ENCODE assay signal across 25 cellular contexts in the genomic region with DNA sequence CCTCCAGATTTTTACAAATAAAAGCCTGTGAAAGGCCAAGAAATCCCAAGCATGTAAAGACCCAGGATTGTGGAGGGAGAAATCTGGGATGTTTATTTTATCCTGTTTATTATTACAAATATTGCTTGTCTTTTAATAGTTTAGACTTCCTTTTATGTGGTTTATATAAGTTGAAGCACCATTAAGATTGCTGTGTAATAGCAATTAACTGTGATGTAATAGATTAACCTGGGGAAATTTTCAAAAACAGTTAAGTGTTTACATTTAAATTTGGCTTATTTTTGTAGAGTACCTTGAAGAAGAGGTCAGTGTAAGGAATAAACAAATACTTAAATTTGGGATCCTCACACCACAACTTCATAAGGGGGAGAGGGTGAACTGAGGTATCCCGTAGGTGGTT. TPM values are rescaled to one million over a fixed set of nuclear protein-coding genes. Genes with fewer than 3 reads are reported as not detected.
DNase-seq lines count a peak whose midpoint lies in the region; ATAC-seq and TF ChIP-seq lines count a peak whose summit lies in the region.
"Had no signal": no experiment of that assay in that cellular context is flagged by ENCODE, and none has a peak within 500 bp of the region (broad histone marks: within the 10 kb centered on the region; RNA-seq: fewer than 3 reads in every experiment).

No MANE protein-coding gene starts in this region.

- intact Hi-C loops in CD8-positive, alpha-beta T cell (cut with DNase I, micrococcal nuclease), result no loop called here
- intact Hi-C loops in psoas muscle (cut with DNase I), result no loop called here

- no peak for TF ChIP-seq POLR2A in erythroblast (IDR thresholded peaks at IDR 0.05; ENCODE audit: low read length)

- TF ChIP-seq CTCF in CD8-positive, alpha-beta T cell (IDR thresholded peaks at IDR 0.05), result no peak
- TF ChIP-seq CTCF in psoas muscle (IDR thresholded peaks at IDR 0.05), result no peak

- H3K4me1 ChIP-seq in CD8-positive, alpha-beta T cell (ENCODE audit: insufficient read depth, low read length), result peaks cover 13% of the 10 kb centered on the region
- H3K4me1 ChIP-seq in iPS-20b (ENCODE audit: insufficient read depth, low read length), result peaks cover 25% of the 10 kb centered on the region
- peaks cover 8% of the 10 kb centered on the region for H3K4me1 ChIP-seq in psoas muscle
- H3K4me1 ChIP-seq: Peyer's patch, SJCRH30 had no signal

- no peak for DNase-seq in T-helper 1 cell
- no peak for DNase-seq in CD8-positive, alpha-beta T cell
- DNase-seq in T-cell, result no peak
- DNase-seq in erythroblast (lab: John Stamatoyannopoulos, UW), result no peak
- no peak for DNase-seq in psoas muscle
- DNase-seq in activated CD8-positive, alpha-beta memory T cell treated with anti-CD3 and anti-CD28 coated beads, Interleukin-2, amount 50 U/mL, for 48 hours, result no peak
- DNase-seq: activated CD4-positive, alpha-beta T cell treated with anti-CD3 and anti-CD28 coated beads, Interleukin-2, amount 50 U/mL, for 48 hours; DND-41; MM.1S; NCI-H1436; NCI-H510A; ovary; Peyer's patch; right cardiac atrium; SJCRH30; stimulated activated CD4-positive, alpha-beta T cell treated with anti-CD3 and anti-CD28 coated beads, Interleukin-12 subunit alpha, Interleukin-12 subunit beta, amount 100 ng/mL, for 4 hours; stimulated activated CD4-positive, alpha-beta T cell treated with anti-CD3 and anti-CD28 coated beads, Interleukin-4, amount 100 ng/mL, for 4 hours; stimulated activated naive CD8-positive, alpha-beta T cell treated with anti-CD3 and anti-CD28 coated beads, Interleukin-15, Interleukin-2, amounts not matched to agents 100 U/mL and 50 U/mL, for 24 hours; transverse colon had no signal

- no peak overlapping the region for H3K4me3 Mint-ChIP-seq in T-helper 1 cell treated with Interleukin-12 subunit alpha and Interleukin-12 subunit beta and Interleukin-4 antibody, amounts not matched to agents 30 μg/mL and 1 μg/mL, for 36 hours
- no peak overlapping the region for H3K4me3 Mint-ChIP-seq in CD8-positive, alpha-beta T cell
- no peak overlapping the region for H3K4me3 Mint-ChIP-seq in T-cell
- H3K4me3 Mint-ChIP-seq: activated T-helper 1 cell treated with anti-CD3 and anti-CD28 coated beads, Interleukin-12 subunit alpha, Interleukin-12 subunit beta, Interleukin-2, Interleukin-4 antibody, amounts not matched to agents 30 ng/mL and 10 ng/mL and 1 ng/mL, durations not matched to agents 14 hours and 24 hours and 36 hours had no signal

- H3K4me3 ChIP-seq in CD8-positive, alpha-beta T cell (ENCODE audit: low read depth, low read length), result no peak overlapping the region
- H3K4me3 ChIP-seq in iPS-20b (ENCODE audit: low read length), result no peak overlapping the region; the same call in 1 of the 2 replicates
- H3K4me3 ChIP-seq in psoas muscle, result no peak overlapping the region
- H3K4me3 ChIP-seq: coronary artery, ovary, Peyer's patch, SJCRH30, transverse colon had no signal

- H3K9me3 ChIP-seq in CD8-positive, alpha-beta T cell (ENCODE audit: low read length), result no peaks in the 10 kb centered on the region
- H3K9me3 ChIP-seq in iPS-20b (ENCODE audit: insufficient read depth, low read depth, low read length) (peaks cover 5% of the 10 kb centered on the region), psoas muscle (no peaks in the 10 kb centered on the region)
- H3K9me3 ChIP-seq: ovary, Peyer's patch, SJCRH30, transverse colon had no signal

- H3K27me3 ChIP-seq in CD8-positive, alpha-beta T cell (ENCODE audit: insufficient read depth, low read length), result no peaks in the 10 kb centered on the region
- H3K27me3 ChIP-seq in iPS-20b (ENCODE audit: insufficient read depth, low read length) (no peaks in the 10 kb centered on the region), psoas muscle (ENCODE audit: insufficient read depth in 3 of 3, low read length in 2 of 3) (no peaks in the 10 kb centered on the region)
- H3K27me3 ChIP-seq: ovary, Peyer's patch, SJCRH30, transverse colon had no signal

- POLR2A ChIA-PET in CD8-positive, alpha-beta T cell (lab: Charles Lee), result no interaction called here
- POLR2A ChIA-PET in T-cell (lab: Charles Lee), result no interaction called here

- no peak for ATAC-seq in CD8-positive, alpha-beta T cell
- no peak for ATAC-seq in T-cell (replicated peaks in 1 of 4)
- no peak for ATAC-seq in psoas muscle
- ATAC-seq: right cardiac atrium; stimulated activated naive CD8-positive, alpha-beta T cell treated with anti-CD3 and anti-CD28 coated beads, Interleukin-15, Interleukin-2, amounts not matched to agents 100 U/mL and 50 U/mL, for 24 hours had no signal

- peaks cover 25% of the 10 kb centered on the region for H3K4me1 Mint-ChIP-seq in T-helper 1 cell treated with Interleukin-12 subunit alpha and Interleukin-12 subunit beta and Interleukin-4 antibody, amounts not matched to agents 30 μg/mL and 1 μg/mL, for 36 hours (ENCODE audit: low read depth)
- peaks cover 45% of the 10 kb centered on the region for H3K4me1 Mint-ChIP-seq in CD8-positive, alpha-beta T cell (ENCODE audit: low read depth)
- peaks cover 29 to 49% (median 40%) of the 10 kb centered on the region in 3 donors for H3K4me1 Mint-ChIP-seq in T-cell

- 91 to 95% (median 92%) methylated on average over 1 of the region's 1 CpG for WGBS in psoas muscle, 3 donors

- peaks cover 13% of the 10 kb centered on the region for H3K36me3 ChIP-seq in CD8-positive, alpha-beta T cell (ENCODE audit: insufficient read depth, low read length)
- H3K36me3 ChIP-seq in iPS-20b (ENCODE audit: insufficient read depth, low read depth, low read length) (peaks cover 9% of the 10 kb centered on the region), psoas muscle (ENCODE audit: insufficient read depth in 1 of 2, low read depth in 1 of 2) (peaks cover 3 to 31% of the 10 kb centered on the region in 2 donors)
- H3K36me3 ChIP-seq: ovary, transverse colon had no signal

- CTCF ChIA-PET in CD8-positive, alpha-beta T cell (lab: Charles Lee), result no interaction called here
- CTCF ChIA-PET in T-cell (lab: Charles Lee), result no interaction called here

- H3K27me3 Mint-ChIP-seq in T-helper 1 cell treated with Interleukin-12 subunit alpha and Interleukin-12 subunit beta and Interleukin-4 antibody, amounts not matched to agents 30 μg/mL and 1 μg/mL, for 36 hours (ENCODE audit: low read depth), result no peaks in the 10 kb centered on the region
- H3K27me3 Mint-ChIP-seq in CD8-positive, alpha-beta T cell (ENCODE audit: low read depth), result no peaks in the 10 kb centered on the region
- no peaks in the 10 kb centered on the region for H3K27me3 Mint-ChIP-seq in T-cell

- H3K27ac Mint-ChIP-seq in T-helper 1 cell treated with Interleukin-12 subunit alpha and Interleukin-12 subunit beta and Interleukin-4 antibody, amounts not matched to agents 30 μg/mL and 1 μg/mL, for 36 hours, result peak overlapping the region; percentile 10
- peak overlapping the region; percentile 85 for H3K27ac Mint-ChIP-seq in CD8-positive, alpha-beta T cell
- peak overlapping the region; percentile 85 to 87 for H3K27ac Mint-ChIP-seq in T-cell

- peaks cover 3% of the 10 kb centered on the region for H3K9me3 Mint-ChIP-seq in T-helper 1 cell treated with Interleukin-12 subunit alpha and Interleukin-12 subunit beta and Interleukin-4 antibody, amounts not matched to agents 30 μg/mL and 1 μg/mL, for 36 hours
- H3K9me3 Mint-ChIP-seq in CD8-positive, alpha-beta T cell, result no peaks in the 10 kb centered on the region
- H3K9me3 Mint-ChIP-seq in T-cell, result no peaks in the 10 kb centered on the region
- H3K9me3 Mint-ChIP-seq: activated T-helper 1 cell treated with anti-CD3 and anti-CD28 coated beads, Interleukin-12 subunit alpha, Interleukin-12 subunit beta, Interleukin-2, Interleukin-4 antibody, amounts not matched to agents 30 ng/mL and 10 ng/mL and 1 ng/mL, durations not matched to agents 14 hours and 24 hours and 36 hours had no signal

- H3K36me3 Mint-ChIP-seq in T-helper 1 cell treated with Interleukin-12 subunit alpha and Interleukin-12 subunit beta and Interleukin-4 antibody, amounts not matched to agents 30 μg/mL and 1 μg/mL, for 36 hours (ENCODE audit: low read depth), result peaks cover 30% of the 10 kb centered on the region
- H3K36me3 Mint-ChIP-seq in CD8-positive, alpha-beta T cell, result peaks cover 31% of the 10 kb centered on the region
- peaks cover 35% of the 10 kb centered on the region for H3K36me3 Mint-ChIP-seq in T-cell

- peak overlapping the region; percentile 33; the same call in 1 of the 2 replicates for H3K9ac ChIP-seq in iPS-20b (ENCODE audit: low read depth, low read length)

- H3K27ac ChIP-seq in CD8-positive, alpha-beta T cell (ENCODE audit: low read depth, low read length), result peak overlapping the region; percentile 7
- no peak overlapping the region for H3K27ac ChIP-seq in iPS-20b (ENCODE audit: low read length)
- H3K27ac ChIP-seq in psoas muscle, result no peak overlapping the region
- H3K27ac ChIP-seq: 22Rv1, coronary artery, ovary, Peyer's patch, SJCRH30, VCaP had no signal

RNA-seq across cellular contexts. Expression of gene VAPB, which starts 27.0 kb away (rescaled TPM):
- 10 to 100 TPM; 29.3 to 32.3 TPM for total RNA-seq in CD8-positive, alpha-beta T cell
- total RNA-seq in T-cell (10 to 100 TPM; 26.4 to 35.0 (median 30.8) TPM), psoas muscle (10 to 100 TPM; 64.0 to 84.5 (median 77.5) TPM)
- polyA plus RNA-seq in psoas muscle, result 10 to 100 TPM; 30.7 to 46.5 (median 44.4) TPM

Comparison
In these comparisons a context has a peak if more than half of its experiments do, and no peak if none do; other contexts are left out.
1. H3K27ac Mint-ChIP-seq: peak in every context shown above with its lines; median percentile 86 in T-cell; 85 in CD8-positive, alpha-beta T cell; 10 in T-helper 1 cell treated with Interleukin-12 subunit alpha and Interleukin-12 subunit beta and Interleukin-4 antibody, amounts not matched to agents 30 μg/mL and 1 μg/mL, for 36 hours.